In genomic region chr2:191748050-191748449, GRCh38 we compare ENCODE assay signal across 12 cellular contexts.
DNase-seq lines count a peak whose midpoint lies in the region; ATAC-seq lines count a peak whose summit lies in the region.
"Had no signal": no experiment of that assay in that cellular context is flagged by ENCODE, and none has a peak within 500 bp of the region (broad histone marks: within the 10 kb centered on the region; RNA-seq: fewer than 3 reads in every experiment).

No MANE protein-coding gene starts in this region.

- no peaks in the 10 kb centered on the region for H3K36me3 Mint-ChIP-seq in activated T-cell treated with anti-CD3 and anti-CD28 coated beads, Interleukin-2, amount 50 U/mL, for 24 hours (ENCODE audit: low read depth)
- H3K36me3 Mint-ChIP-seq: type B pancreatic cell had no signal

- peak; percentile 35 for ATAC-seq in HG02642 (IDR thresholded peaks at IDR 0.05; ENCODE audit: poor library complexity, unreplicated experiment)
- ATAC-seq: A549 had no signal

- H3K9me3 Mint-ChIP-seq in activated T-cell treated with anti-CD3 and anti-CD28 coated beads, Interleukin-2, amount 50 U/mL, for 24 hours = no peaks in the 10 kb centered on the region
- H3K9me3 Mint-ChIP-seq: type B pancreatic cell had no signal

- H3K27ac Mint-ChIP-seq in activated T-cell treated with anti-CD3 and anti-CD28 coated beads, Interleukin-2, amount 50 U/mL, for 24 hours = peak overlapping the region; percentile 82
- H3K27ac Mint-ChIP-seq: mesothelial cell of epicardium, type B pancreatic cell had no signal

- no peak for DNase-seq in activated T-cell treated with anti-CD3 and anti-CD28 coated beads, Interleukin-2, amount 50 U/mL, for 24 hours
- no peak for DNase-seq in activated T-cell treated with anti-CD3 and anti-CD28 coated beads, Interleukin-2, amount 50 U/mL, for 1 hour
- DNase-seq in LHCN-M2 (ENCODE audit: low read depth) = peak; percentile 40
- peak; percentile 85 for DNase-seq in skeletal muscle cell (ENCODE audit: low read depth)
- DNase-seq in SIG-M5 treated with dmso at 0.1 percent for 504 hours (lab: John Stamatoyannopoulos, UW; ENCODE audit: unreplicated experiment) = no peak
- DNase-seq in midbrain (lab: John Stamatoyannopoulos, UW) = no peak
- DNase-seq in NCI-H1105 treated with DMSO at 0.1 percent for 48 hours (lab: John Stamatoyannopoulos, UW) = no peak
- DNase-seq: NCI-H510A treated with DMSO at 0.1 percent for 48 hours had no signal

- H3K27me3 Mint-ChIP-seq in activated T-cell treated with anti-CD3 and anti-CD28 coated beads, Interleukin-2, amount 50 U/mL, for 24 hours = peaks cover 39% of the 10 kb centered on the region
- H3K27me3 Mint-ChIP-seq: type B pancreatic cell had no signal

- H3K4me3 Mint-ChIP-seq in activated T-cell treated with anti-CD3 and anti-CD28 coated beads, Interleukin-2, amount 50 U/mL, for 24 hours = no peak overlapping the region
- H3K4me3 Mint-ChIP-seq: mesothelial cell of epicardium, type B pancreatic cell had no signal

- no peak overlapping the region for H3K4me3 ChIP-seq in skeletal muscle cell (ENCODE audit: low read depth, low read length)
- H3K4me3 ChIP-seq: A549 had no signal

- peaks cover 16% of the 10 kb centered on the region for H3K4me1 Mint-ChIP-seq in activated T-cell treated with anti-CD3 and anti-CD28 coated beads, Interleukin-2, amount 50 U/mL, for 24 hours (ENCODE audit: low read depth)
- H3K4me1 Mint-ChIP-seq: mesothelial cell of epicardium had no signal

Comparison
In these comparisons a context has a peak if more than half of its experiments do, and no peak if none do; other contexts are left out.
1. DNase-seq: peak in LHCN-M2 (single experiment) and skeletal muscle cell (single experiment); none in activated T-cell treated with anti-CD3 and anti-CD28 coated beads, Interleukin-2, amount 50 U/mL, for 24 hours (single experiment), activated T-cell treated with anti-CD3 and anti-CD28 coated beads, Interleukin-2, amount 50 U/mL, for 1 hour (single experiment), SIG-M5 treated with dmso at 0.1 percent for 504 hours (single experiment), midbrain (single experiment) and NCI-H1105 treated with DMSO at 0.1 percent for 48 hours (single experiment).